14 cellular contexts compared by ENCODE assay signal in the genomic region with DNA sequence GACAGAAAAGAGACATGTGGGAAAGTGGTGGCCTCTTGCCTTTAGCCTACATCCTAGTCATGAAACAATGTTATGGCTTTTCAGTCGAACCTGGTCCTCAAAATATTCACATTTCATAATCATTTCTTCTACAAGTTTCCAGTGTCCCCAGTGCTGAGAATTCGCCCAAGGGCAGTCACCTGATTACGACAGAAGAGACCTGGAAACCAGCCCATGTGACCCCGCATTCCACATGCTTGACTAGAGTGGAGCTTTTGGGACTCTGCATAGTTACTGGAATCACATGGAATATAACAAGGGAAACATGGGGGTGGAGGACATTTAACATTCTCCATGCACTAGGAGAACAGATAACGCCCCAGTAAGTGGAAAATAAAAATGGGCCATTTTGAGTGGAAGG.
DNase-seq lines count a peak whose midpoint lies in the region; ATAC-seq, FAIRE-seq and TF ChIP-seq lines count a peak whose summit lies in the region.
"Had no signal": no experiment of that assay in that cellular context is flagged by ENCODE, and none has a peak within 500 bp of the region (broad histone marks: within the 10 kb centered on the region; RNA-seq: fewer than 3 reads in every experiment).

No MANE protein-coding gene starts in this region.

- POLR2A ChIA-PET in activated CD4-positive, alpha-beta T cell treated with anti-CD3 and anti-CD28 coated beads, Interleukin-2, amount 10 ng/mL, durations not matched to agents 7 days and 5 days (lab: Charles Lee) = no interaction called here

- no peak overlapping the region for H3K27ac Mint-ChIP-seq in activated CD4-positive, alpha-beta T cell treated with anti-CD3 and anti-CD28 coated beads, Interleukin-2, amount 10 ng/mL, durations not matched to agents 7 days and 5 days
- H3K27ac Mint-ChIP-seq in endodermal cell = no peak overlapping the region
- H3K27ac Mint-ChIP-seq: activated T-helper 17 cell treated with anti-CD3 and anti-CD28 coated beads, Interleukin-2, amount 50 U/mL, for 72 hours had no signal

- peak; percentile 78 for ATAC-seq in Right ventricle myocardium superior (ENCODE audit: poor library complexity)
- ATAC-seq: activated T-helper 17 cell treated with anti-CD3 and anti-CD28 coated beads, Interleukin-2, amount 50 U/mL, for 72 hours had no signal

- H3K9me3 ChIP-seq in vagina = no peaks in the 10 kb centered on the region
- H3K9me3 ChIP-seq in endodermal cell (ENCODE audit: control insufficient read depth, low read length) = no peaks in the 10 kb centered on the region

- H3K27me3 Mint-ChIP-seq in activated CD4-positive, alpha-beta T cell treated with anti-CD3 and anti-CD28 coated beads, Interleukin-2, amount 10 ng/mL, durations not matched to agents 7 days and 5 days = no peaks in the 10 kb centered on the region
- H3K27me3 Mint-ChIP-seq in endodermal cell (ENCODE audit: insufficient read depth) = no peaks in the 10 kb centered on the region
- H3K27me3 Mint-ChIP-seq: activated T-helper 17 cell treated with anti-CD3 and anti-CD28 coated beads, Interleukin-2, amount 50 U/mL, for 72 hours had no signal

- WGBS in endodermal cell (ENCODE audit: insufficient coverage in 1 of 2, insufficient read length in 1 of 2), 2 experiments = 52 to 80% methylated on average over 2 to 5 of the region's 5 CpGs

- H3K36me3 Mint-ChIP-seq in activated CD4-positive, alpha-beta T cell treated with anti-CD3 and anti-CD28 coated beads, Interleukin-2, amount 10 ng/mL, durations not matched to agents 7 days and 5 days (ENCODE audit: low read depth) = no peaks in the 10 kb centered on the region
- peaks cover 1% of the 10 kb centered on the region for H3K36me3 Mint-ChIP-seq in endodermal cell (ENCODE audit: low read depth)

- no peaks in the 10 kb centered on the region for H3K4me1 Mint-ChIP-seq in activated CD4-positive, alpha-beta T cell treated with anti-CD3 and anti-CD28 coated beads, Interleukin-2, amount 10 ng/mL, durations not matched to agents 7 days and 5 days
- no peaks in the 10 kb centered on the region for H3K4me1 Mint-ChIP-seq in endodermal cell
- H3K4me1 Mint-ChIP-seq: activated T-helper 17 cell treated with anti-CD3 and anti-CD28 coated beads, Interleukin-2, amount 50 U/mL, for 72 hours had no signal

- H3K9ac ChIP-seq in endodermal cell (ENCODE audit: extremely low read depth, low read length, poor library complexity, severe bottlenecking) = no peak overlapping the region

- peaks cover 2% of the 10 kb centered on the region for H3K9me3 Mint-ChIP-seq in activated CD4-positive, alpha-beta T cell treated with anti-CD3 and anti-CD28 coated beads, Interleukin-2, amount 10 ng/mL, durations not matched to agents 7 days and 5 days
- H3K9me3 Mint-ChIP-seq in endodermal cell = no peaks in the 10 kb centered on the region

- H3K4me3 ChIP-seq in vagina (no peak overlapping the region), endodermal cell (ENCODE audit: low read length) (no peak overlapping the region)

- FAIRE-seq in RCC 7860 (lab: Jason Lieb, UNC) = peak; percentile 83

- no peak overlapping the region for H3K4me3 Mint-ChIP-seq in activated CD4-positive, alpha-beta T cell treated with anti-CD3 and anti-CD28 coated beads, Interleukin-2, amount 10 ng/mL, durations not matched to agents 7 days and 5 days
- H3K4me3 Mint-ChIP-seq in endodermal cell = no peak overlapping the region
- H3K4me3 Mint-ChIP-seq: activated T-helper 17 cell treated with anti-CD3 and anti-CD28 coated beads, Interleukin-2, amount 50 U/mL, for 72 hours had no signal

- H3K36me3 ChIP-seq in vagina (no peaks in the 10 kb centered on the region), endodermal cell (ENCODE audit: control insufficient read depth, insufficient read depth, low read length) (no peaks in the 10 kb centered on the region)

- intact Hi-C loops in Right ventricle myocardium superior (cut with DNase I) = no loop called here
- intact Hi-C loops in vagina (cut with DNase I) = loop anchor here (5.0 kb wide), 1 partner anchor 1287 kb away; no protein-coding TSS in a partner anchor

- TF ChIP-seq CTCF in AG09319 (IDR thresholded peaks at IDR 0.05; ENCODE audit: low read depth, low read length) = no peak
- TF ChIP-seq CTCF in vagina (IDR thresholded peaks at IDR 0.05) = no peak
- TF ChIP-seq CTCF in endodermal cell (conservative IDR thresholded peaks at IDR 0.05) = no peak

- H3K4me1 ChIP-seq in vagina = no peaks in the 10 kb centered on the region
- no peaks in the 10 kb centered on the region for H3K4me1 ChIP-seq in endodermal cell (ENCODE audit: control insufficient read depth, insufficient read depth, low read length)

- DNase-seq in AG09319 (ENCODE audit: extremely low read depth, low read depth) (peak; percentile 47), RCC 7860 (ENCODE audit: low spot score) (peak; percentile 79), Right ventricle myocardium superior (peak; percentile 64), non-pigmented ciliary epithelial cell (ENCODE audit: low read depth) (peak; percentile 37), nucleus accumbens (lab: John Stamatoyannopoulos, UW) (no peak), vagina (ENCODE audit: extremely low spot score in 2 of 2) (no peak), endodermal cell (no peak)
- no peak for DNase-seq in activated CD4-positive, alpha-beta T cell treated with anti-CD3 and anti-CD28 coated beads, Interleukin-2, amount 10 ng/mL, durations not matched to agents 7 days and 5 days
- DNase-seq: AML-193; cortex of kidney; NCI-H2107; RPMI8226; stimulated activated CD8-positive, alpha-beta memory T cell treated with anti-CD3 and anti-CD28 coated beads, Interleukin-4, amount 100 ng/mL, for 48 hours had no signal

- H3K27me3 ChIP-seq in vagina (no peaks in the 10 kb centered on the region), endodermal cell (ENCODE audit: control insufficient read depth, insufficient read depth, low read length, poor library complexity, severe bottlenecking) (no peaks in the 10 kb centered on the region)

- CTCF ChIA-PET in activated CD4-positive, alpha-beta T cell treated with anti-CD3 and anti-CD28 coated beads, Interleukin-2, amount 10 ng/mL, durations not matched to agents 7 days and 5 days (lab: Charles Lee) = no interaction called here

- no peak overlapping the region for H3K27ac ChIP-seq in vagina
- no peak overlapping the region for H3K27ac ChIP-seq in endodermal cell (ENCODE audit: low read depth, low read length)

- no peak for TF ChIP-seq POLR2A in vagina (IDR thresholded peaks at IDR 0.05)

Comparison
In these comparisons a context has a peak if more than half of its experiments do, and no peak if none do; other contexts are left out.
1. DNase-seq: peak in AG09319 (single experiment), RCC 7860 (single experiment), Right ventricle myocardium superior (single experiment) and non-pigmented ciliary epithelial cell (single experiment); none in nucleus accumbens (0 of 56), activated CD4-positive, alpha-beta T cell treated with anti-CD3 and anti-CD28 coated beads, Interleukin-2, amount 10 ng/mL, durations not matched to agents 7 days and 5 days (single experiment), vagina (0 of 2) and endodermal cell (single experiment).